ENCODE assay signal across 1 cellular context in the genomic region with DNA sequence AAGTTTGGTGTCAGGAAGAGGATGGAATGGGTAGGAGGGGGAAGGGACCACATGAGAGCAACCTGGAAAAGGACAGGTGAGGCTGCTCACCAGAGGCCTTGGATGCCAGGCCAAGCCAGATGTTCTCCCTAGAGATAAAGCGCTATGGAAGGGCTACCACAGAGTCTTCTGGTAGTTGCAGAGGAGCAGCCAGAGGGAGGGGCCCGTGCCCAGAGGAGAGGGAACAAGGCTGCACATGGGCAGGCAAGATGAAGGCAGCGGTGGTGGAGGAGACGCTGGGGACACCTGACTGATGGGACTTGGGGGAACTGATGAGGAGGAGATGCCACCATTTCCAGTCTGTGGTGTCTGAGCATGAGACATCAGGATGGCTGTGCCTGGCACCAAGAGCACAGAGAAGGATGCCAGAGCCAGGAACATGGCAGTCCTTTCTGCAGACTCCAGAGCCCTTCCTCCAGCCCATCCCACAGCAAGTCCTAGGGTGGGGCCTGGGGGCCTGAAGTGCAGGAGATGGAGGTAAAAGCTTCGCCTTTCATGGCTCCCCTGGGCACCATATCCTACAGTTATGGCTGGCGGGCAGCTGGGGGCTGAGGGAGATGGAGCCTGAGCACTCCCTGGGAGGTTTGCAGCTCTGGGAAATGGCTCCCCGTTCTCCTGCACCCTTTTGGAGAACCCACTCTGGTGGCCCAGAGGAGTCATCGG.
TF ChIP-seq lines count a peak whose summit lies in the region.

No MANE protein-coding gene starts in this region.

TF ChIP-seq in H1, 55 proteins besides CTCF, POLR2A, EP300 and RAD21:
- TF ChIP-seq, protein P1, sequence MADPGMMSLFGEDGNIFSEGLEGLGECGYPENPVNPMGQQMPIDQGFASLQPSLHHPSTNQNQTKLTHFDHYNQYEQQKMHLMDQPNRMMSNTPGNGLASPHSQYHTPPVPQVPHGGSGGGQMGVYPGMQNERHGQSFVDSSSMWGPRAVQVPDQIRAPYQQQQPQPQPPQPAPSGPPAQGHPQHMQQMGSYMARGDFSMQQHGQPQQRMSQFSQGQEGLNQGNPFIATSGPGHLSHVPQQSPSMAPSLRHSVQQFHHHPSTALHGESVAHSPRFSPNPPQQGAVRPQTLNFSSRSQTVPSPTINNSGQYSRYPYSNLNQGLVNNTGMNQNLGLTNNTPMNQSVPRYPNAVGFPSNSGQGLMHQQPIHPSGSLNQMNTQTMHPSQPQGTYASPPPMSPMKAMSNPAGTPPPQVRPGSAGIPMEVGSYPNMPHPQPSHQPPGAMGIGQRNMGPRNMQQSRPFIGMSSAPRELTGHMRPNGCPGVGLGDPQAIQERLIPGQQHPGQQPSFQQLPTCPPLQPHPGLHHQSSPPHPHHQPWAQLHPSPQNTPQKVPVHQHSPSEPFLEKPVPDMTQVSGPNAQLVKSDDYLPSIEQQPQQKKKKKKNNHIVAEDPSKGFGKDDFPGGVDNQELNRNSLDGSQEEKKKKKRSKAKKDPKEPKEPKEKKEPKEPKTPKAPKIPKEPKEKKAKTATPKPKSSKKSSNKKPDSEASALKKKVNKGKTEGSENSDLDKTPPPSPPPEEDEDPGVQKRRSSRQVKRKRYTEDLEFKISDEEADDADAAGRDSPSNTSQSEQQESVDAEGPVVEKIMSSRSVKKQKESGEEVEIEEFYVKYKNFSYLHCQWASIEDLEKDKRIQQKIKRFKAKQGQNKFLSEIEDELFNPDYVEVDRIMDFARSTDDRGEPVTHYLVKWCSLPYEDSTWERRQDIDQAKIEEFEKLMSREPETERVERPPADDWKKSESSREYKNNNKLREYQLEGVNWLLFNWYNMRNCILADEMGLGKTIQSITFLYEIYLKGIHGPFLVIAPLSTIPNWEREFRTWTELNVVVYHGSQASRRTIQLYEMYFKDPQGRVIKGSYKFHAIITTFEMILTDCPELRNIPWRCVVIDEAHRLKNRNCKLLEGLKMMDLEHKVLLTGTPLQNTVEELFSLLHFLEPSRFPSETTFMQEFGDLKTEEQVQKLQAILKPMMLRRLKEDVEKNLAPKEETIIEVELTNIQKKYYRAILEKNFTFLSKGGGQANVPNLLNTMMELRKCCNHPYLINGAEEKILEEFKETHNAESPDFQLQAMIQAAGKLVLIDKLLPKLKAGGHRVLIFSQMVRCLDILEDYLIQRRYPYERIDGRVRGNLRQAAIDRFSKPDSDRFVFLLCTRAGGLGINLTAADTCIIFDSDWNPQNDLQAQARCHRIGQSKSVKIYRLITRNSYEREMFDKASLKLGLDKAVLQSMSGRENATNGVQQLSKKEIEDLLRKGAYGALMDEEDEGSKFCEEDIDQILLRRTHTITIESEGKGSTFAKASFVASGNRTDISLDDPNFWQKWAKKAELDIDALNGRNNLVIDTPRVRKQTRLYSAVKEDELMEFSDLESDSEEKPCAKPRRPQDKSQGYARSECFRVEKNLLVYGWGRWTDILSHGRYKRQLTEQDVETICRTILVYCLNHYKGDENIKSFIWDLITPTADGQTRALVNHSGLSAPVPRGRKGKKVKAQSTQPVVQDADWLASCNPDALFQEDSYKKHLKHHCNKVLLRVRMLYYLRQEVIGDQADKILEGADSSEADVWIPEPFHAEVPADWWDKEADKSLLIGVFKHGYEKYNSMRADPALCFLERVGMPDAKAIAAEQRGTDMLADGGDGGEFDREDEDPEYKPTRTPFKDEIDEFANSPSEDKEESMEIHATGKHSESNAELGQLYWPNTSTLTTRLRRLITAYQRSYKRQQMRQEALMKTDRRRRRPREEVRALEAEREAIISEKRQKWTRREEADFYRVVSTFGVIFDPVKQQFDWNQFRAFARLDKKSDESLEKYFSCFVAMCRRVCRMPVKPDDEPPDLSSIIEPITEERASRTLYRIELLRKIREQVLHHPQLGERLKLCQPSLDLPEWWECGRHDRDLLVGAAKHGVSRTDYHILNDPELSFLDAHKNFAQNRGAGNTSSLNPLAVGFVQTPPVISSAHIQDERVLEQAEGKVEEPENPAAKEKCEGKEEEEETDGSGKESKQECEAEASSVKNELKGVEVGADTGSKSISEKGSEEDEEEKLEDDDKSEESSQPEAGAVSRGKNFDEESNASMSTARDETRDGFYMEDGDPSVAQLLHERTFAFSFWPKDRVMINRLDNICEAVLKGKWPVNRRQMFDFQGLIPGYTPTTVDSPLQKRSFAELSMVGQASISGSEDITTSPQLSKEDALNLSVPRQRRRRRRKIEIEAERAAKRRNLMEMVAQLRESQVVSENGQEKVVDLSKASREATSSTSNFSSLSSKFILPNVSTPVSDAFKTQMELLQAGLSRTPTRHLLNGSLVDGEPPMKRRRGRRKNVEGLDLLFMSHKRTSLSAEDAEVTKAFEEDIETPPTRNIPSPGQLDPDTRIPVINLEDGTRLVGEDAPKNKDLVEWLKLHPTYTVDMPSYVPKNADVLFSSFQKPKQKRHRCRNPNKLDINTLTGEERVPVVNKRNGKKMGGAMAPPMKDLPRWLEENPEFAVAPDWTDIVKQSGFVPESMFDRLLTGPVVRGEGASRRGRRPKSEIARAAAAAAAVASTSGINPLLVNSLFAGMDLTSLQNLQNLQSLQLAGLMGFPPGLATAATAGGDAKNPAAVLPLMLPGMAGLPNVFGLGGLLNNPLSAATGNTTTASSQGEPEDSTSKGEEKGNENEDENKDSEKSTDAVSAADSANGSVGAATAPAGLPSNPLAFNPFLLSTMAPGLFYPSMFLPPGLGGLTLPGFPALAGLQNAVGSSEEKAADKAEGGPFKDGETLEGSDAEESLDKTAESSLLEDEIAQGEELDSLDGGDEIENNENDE (IDR thresholded peaks at IDR 0.05; ENCODE audit: insufficient replicate concordance, low read length), result no peak
- TF ChIP-seq KDM1A (IDR thresholded peaks at IDR 0.05; ENCODE audit: borderline replicate concordance, low read length) (no peak), ASH2L (IDR thresholded peaks at IDR 0.05; ENCODE audit: low read length) (no peak), FOSL1 (IDR thresholded peaks at IDR 0.05; ENCODE audit: insufficient read depth, low read depth, low read length) (no peak), SP2 (IDR thresholded peaks at IDR 0.05; ENCODE audit: low read length) (no peak), RFX5 (IDR thresholded peaks at IDR 0.05; ENCODE audit: borderline replicate concordance, low read depth, low read length) (no peak)
